8 cellular contexts compared by ENCODE assay signal in genomic region chr17:7572338-7572587, GRCh38. TPM values are rescaled to one million over a fixed set of nuclear protein-coding genes. Genes with fewer than 3 reads are reported as not detected.
A peak's percentile ranks its signal among the peaks of the same experiment; 100 is the strongest.
DNase-seq lines count a peak whose midpoint lies in the region; ATAC-seq and TF ChIP-seq lines count a peak whose summit lies in the region.

No MANE protein-coding gene starts in this region.

- TF ChIP-seq CTCF in heart left ventricle (IDR thresholded peaks at IDR 0.05): no peak

- intact Hi-C loops in heart left ventricle (cut with DNase I) (loop anchor here in 5 of 10 donors (1.0 to 10.0 kb wide), 8 partner anchors 11 to 337 kb away; partner anchors contain the start of genes SENP3 (in 2 of the 5), TP53 (in 2 of the 5), WRAP53 (in 2 of the 5) and CTDNEP1 (in 1 of the 5)), Right ventricle myocardium superior (cut with DNase I) (no loop called here), right cardiac atrium (cut with DNase I) (no loop called here)

- TF ChIP-seq POLR2A in heart left ventricle (IDR thresholded peaks at IDR 0.05): no peak

- peaks cover 33% of the 10 kb centered on the region for H3K4me1 Mint-ChIP-seq in T-helper 2 cell treated with Interferon-gamma antibody and Interleukin-4, amounts not matched to agents 5 μg/mL and 100 μg/mL, for 36 hours (ENCODE audit: low read depth)
- H3K4me1 Mint-ChIP-seq in stimulated activated naive CD8-positive, alpha-beta T cell treated with anti-CD3 and anti-CD28 coated beads, Interleukin-15, amount 100 ng/mL, for 72 hours: peaks cover 78% of the 10 kb centered on the region

- no peaks in the 10 kb centered on the region for H3K9me3 ChIP-seq in heart left ventricle
- H3K9me3 ChIP-seq in right cardiac atrium (ENCODE audit: control insufficient read depth, low read length): no peaks in the 10 kb centered on the region

- no peaks in the 10 kb centered on the region for H3K27me3 ChIP-seq in heart left ventricle
- H3K27me3 ChIP-seq in right cardiac atrium (ENCODE audit: control insufficient read depth, insufficient read depth): no peaks in the 10 kb centered on the region

- H3K27ac Mint-ChIP-seq in T-helper 2 cell treated with Interferon-gamma antibody and Interleukin-4, amounts not matched to agents 5 μg/mL and 100 μg/mL, for 36 hours: peak overlapping the region; percentile 93
- H3K27ac Mint-ChIP-seq in stimulated activated naive CD8-positive, alpha-beta T cell treated with anti-CD3 and anti-CD28 coated beads, Interleukin-15, amount 100 ng/mL, for 72 hours: peak overlapping the region; percentile 100

- H3K27ac ChIP-seq in heart left ventricle (peak overlapping the region; percentile 66 to 100 (median 84)), right cardiac atrium (ENCODE audit: low read length) (peak overlapping the region; percentile 98)

- ATAC-seq in heart left ventricle (no peak), Right ventricle myocardium superior (ENCODE audit: poor library complexity) (no peak), right cardiac atrium (no peak)
- no peak for ATAC-seq in stimulated activated naive CD8-positive, alpha-beta T cell treated with anti-CD3 and anti-CD28 coated beads, Interleukin-15, amount 100 ng/mL, for 72 hours

- no peaks in the 10 kb centered on the region for H3K9me3 Mint-ChIP-seq in T-helper 2 cell treated with Interferon-gamma antibody and Interleukin-4, amounts not matched to agents 5 μg/mL and 100 μg/mL, for 36 hours
- no peaks in the 10 kb centered on the region for H3K9me3 Mint-ChIP-seq in stimulated activated naive CD8-positive, alpha-beta T cell treated with anti-CD3 and anti-CD28 coated beads, Interleukin-15, amount 100 ng/mL, for 72 hours

- 0 to 5% (median 3%) methylated on average over 3 to 11 of the region's 11 CpGs for WGBS in heart left ventricle, 4 donors
- 2% methylated on average over 11 of the region's 11 CpGs for WGBS in right cardiac atrium

- H3K27me3 Mint-ChIP-seq in T-helper 2 cell treated with Interferon-gamma antibody and Interleukin-4, amounts not matched to agents 5 μg/mL and 100 μg/mL, for 36 hours (ENCODE audit: low read depth): peaks cover 4% of the 10 kb centered on the region
- H3K27me3 Mint-ChIP-seq in stimulated activated naive CD8-positive, alpha-beta T cell treated with anti-CD3 and anti-CD28 coated beads, Interleukin-15, amount 100 ng/mL, for 72 hours: no peaks in the 10 kb centered on the region

- H3K36me3 ChIP-seq in heart left ventricle: peaks cover 8 to 74% (median 71%) of the 10 kb centered on the region in 9 donors

- peaks cover 4 to 45% (median 32%) of the 10 kb centered on the region in 12 donors for H3K4me1 ChIP-seq in heart left ventricle
- peaks cover 7% of the 10 kb centered on the region for H3K4me1 ChIP-seq in right cardiac atrium (ENCODE audit: control insufficient read depth, insufficient read depth, low read length)

- DNase-seq in heart left ventricle (no peak), Right ventricle myocardium superior (no peak), right cardiac atrium (no peak), OCI-M2 (lab: John Stamatoyannopoulos, UW; ENCODE audit: unreplicated experiment) (no peak), NCI-H345 treated with DMSO at 0.1 percent for 48 hours (lab: John Stamatoyannopoulos, UW; ENCODE audit: unreplicated experiment) (no peak), DMS114 treated with DMSO at 0.1 percent for 48 hours (lab: John Stamatoyannopoulos, UW; ENCODE audit: unreplicated experiment) (no peak)
- DNase-seq in T-helper 2 cell treated with Interferon-gamma antibody and Interleukin-4, amounts not matched to agents 5 μg/mL and 100 μg/mL, for 36 hours (ENCODE audit: low spot score): no peak
- DNase-seq in stimulated activated naive CD8-positive, alpha-beta T cell treated with anti-CD3 and anti-CD28 coated beads, Interleukin-15, amount 100 ng/mL, for 72 hours: no peak

- H3K4me3 Mint-ChIP-seq in T-helper 2 cell treated with Interferon-gamma antibody and Interleukin-4, amounts not matched to agents 5 μg/mL and 100 μg/mL, for 36 hours: peak overlapping the region; percentile 92
- H3K4me3 Mint-ChIP-seq in stimulated activated naive CD8-positive, alpha-beta T cell treated with anti-CD3 and anti-CD28 coated beads, Interleukin-15, amount 100 ng/mL, for 72 hours: peak overlapping the region; percentile 98 to 99

- H3K36me3 Mint-ChIP-seq in T-helper 2 cell treated with Interferon-gamma antibody and Interleukin-4, amounts not matched to agents 5 μg/mL and 100 μg/mL, for 36 hours (ENCODE audit: low read depth): peaks cover 75% of the 10 kb centered on the region

- H3K4me3 ChIP-seq in heart left ventricle (peak overlapping the region in 11 of 12 donors; percentile 33 to 100 (median 85)), right cardiac atrium (ENCODE audit: low read length) (peak overlapping the region; percentile 53)

RNA-seq across cellular contexts. Expression of gene CD68, which starts 7.2 kb away (rescaled TPM):
- 100 to 1,000 TPM in 2 of 9 donors, 10 to 100 TPM in 6, 1 to 10 TPM in 1; 9.9 to 324 (median 22.5) TPM for total RNA-seq in heart left ventricle
- 10 to 100 TPM; 11.3 to 46.7 TPM for polyA plus RNA-seq in heart left ventricle
- total RNA-seq in Right ventricle myocardium superior: 32.0 TPM
- total RNA-seq in right cardiac atrium: 10 to 100 TPM; 34.6 to 45.6 (median 44.1) TPM
- polyA plus RNA-seq in right cardiac atrium: 19.4 TPM

RNA-seq across cellular contexts. Expression of gene SENP3, which starts 10.5 kb away (rescaled TPM):
- total RNA-seq in heart left ventricle (10 to 100 TPM; 26.4 to 59.5 (median 28.9) TPM), Right ventricle myocardium superior (30.8 TPM), right cardiac atrium (10 to 100 TPM; 27.2 to 37.2 (median 34.2) TPM)
- polyA plus RNA-seq in heart left ventricle (10 to 100 TPM; 29.1 to 65.5 TPM), right cardiac atrium (45.2 TPM)

RNA-seq across cellular contexts. Expression of gene MPDU1, which starts 11.4 kb away (rescaled TPM):
- total RNA-seq in heart left ventricle: 10 to 100 TPM; 18.4 to 90.1 (median 25.4) TPM
- polyA plus RNA-seq in heart left ventricle: 100 to 1,000 TPM in 1 of 2 donors, 10 to 100 TPM in 1; 33.3 to 106 TPM
- 25.9 TPM for total RNA-seq in Right ventricle myocardium superior
- total RNA-seq in right cardiac atrium: 10 to 100 TPM; 19.3 to 32.7 (median 29.4) TPM
- 43.7 TPM for polyA plus RNA-seq in right cardiac atrium

RNA-seq across cellular contexts. Expression of gene TNFSF13, which starts 13.7 kb away (rescaled TPM):
- total RNA-seq in heart left ventricle: 10 to 100 TPM in 3 of 9 donors, 1 to 10 TPM in 6; 3.7 to 43.0 (median 6.4) TPM
- 1 to 10 TPM; 6.9 to 7.1 TPM for polyA plus RNA-seq in heart left ventricle
- total RNA-seq in Right ventricle myocardium superior: 8.3 TPM
- total RNA-seq in right cardiac atrium: 10 to 100 TPM; 14.6 to 19.9 (median 15.7) TPM
- 15.3 TPM for polyA plus RNA-seq in right cardiac atrium

RNA-seq across cellular contexts. Expression of gene SOX15, which starts 17.6 kb away (rescaled TPM):
- 1 to 10 TPM in 4 of 9 donors, under 1 TPM in 4, not detected in 1; 0.65 to 8.0 (median 1.2) TPM for total RNA-seq in heart left ventricle
- polyA plus RNA-seq in heart left ventricle: 1 to 10 TPM in 1 of 2 donors, under 1 TPM in 1; 0.32 to 2.2 TPM
- total RNA-seq in Right ventricle myocardium superior: 0.91 TPM
- total RNA-seq in right cardiac atrium: 1 to 10 TPM; 5.4 to 6.2 (median 5.9) TPM
- polyA plus RNA-seq in right cardiac atrium: 7.0 TPM
